31 cellular contexts compared by ENCODE assay signal in the genomic region with DNA sequence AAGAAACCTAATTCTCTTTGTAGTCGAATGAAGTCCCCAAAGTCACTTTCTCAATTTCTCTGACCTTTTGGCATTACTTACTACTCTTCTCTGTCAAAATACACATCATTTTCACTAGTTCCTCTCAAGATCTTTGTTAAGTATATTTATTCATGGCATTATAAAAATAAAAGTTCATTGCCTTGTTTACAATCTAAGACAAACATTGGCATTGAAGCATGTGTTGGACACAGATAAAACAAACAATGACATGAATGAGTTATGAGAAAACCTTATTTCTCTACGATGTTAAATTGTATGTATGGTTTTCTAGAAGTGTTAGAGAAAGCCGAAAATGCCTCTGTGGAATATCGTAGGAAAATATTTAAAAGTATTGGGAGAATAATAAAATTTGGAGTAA. TPM values are rescaled to one million over a fixed set of nuclear protein-coding genes. Genes with fewer than 3 reads are reported as not detected.
"Had no signal": no experiment of that assay in that cellular context is flagged by ENCODE, and none has a peak within 500 bp of the region (broad histone marks: within the 10 kb centered on the region; RNA-seq: fewer than 3 reads in every experiment).

No MANE protein-coding gene starts in this region.

- H3K4me3 ChIP-seq: ascending aorta, breast epithelium, cardiac muscle cell, esophagus muscularis mucosa, gastrocnemius medialis, heart left ventricle had no signal

- H3K27ac ChIP-seq: ascending aorta, breast epithelium, cardiac muscle cell, esophagus muscularis mucosa, foreskin keratinocyte, gastrocnemius medialis, heart left ventricle had no signal

- ATAC-seq: activated naive CD4-positive, alpha-beta T cell treated with anti-CD3 and anti-CD28 coated beads, Interleukin-2, amount 50 U/mL, for 72 hours; activated T-cell treated with anti-CD3 and anti-CD28 coated beads, Interleukin-2, amount 50 U/mL, for 72 hours; effector memory CD8-positive, alpha-beta T cell; foreskin keratinocyte; gastrocnemius medialis; heart left ventricle; WTC11 had no signal

- H3K4me1 ChIP-seq: ascending aorta, breast epithelium, esophagus muscularis mucosa, foreskin keratinocyte, gastrocnemius medialis, heart left ventricle had no signal

- H3K27me3 ChIP-seq: ascending aorta, breast epithelium, cardiac muscle cell, esophagus muscularis mucosa, foreskin keratinocyte, gastrocnemius medialis, heart left ventricle had no signal

- H3K36me3 ChIP-seq: ascending aorta, breast epithelium, cardiac muscle cell, esophagus muscularis mucosa, gastrocnemius medialis, heart left ventricle had no signal

- FAIRE-seq: colon had no signal

- DNase-seq: activated CD4-positive, alpha-beta memory T cell treated with anti-CD3 and anti-CD28 coated beads, Interleukin-2, amount 10 ng/mL, durations not matched to agents 7 days and 5 days; activated CD4-positive, alpha-beta T cell treated with anti-CD3 and anti-CD28 coated beads for 1 hour; activated CD4-positive, alpha-beta T cell treated with anti-CD3 and anti-CD28 coated beads for 4 hours; activated CD4-positive, alpha-beta T cell treated with anti-CD3 and anti-CD28 coated beads, Interleukin-2, amount 10 ng/mL, durations not matched to agents 7 days and 5 days; activated CD4-positive, alpha-beta T cell treated with anti-CD3 and anti-CD28 coated beads, Interleukin-2, amount 50 U/mL, for 4 hours; activated CD8-positive, alpha-beta memory T cell treated with anti-CD3 and anti-CD28 coated beads, Interleukin-2, amount 50 U/mL, for 48 hours; activated gamma-delta T cell; activated naive CD4-positive, alpha-beta T cell; activated naive CD4-positive, alpha-beta T cell treated with anti-CD3 and anti-CD28 coated beads, Interleukin-2, amount 10 ng/mL, durations not matched to agents 7 days and 5 days; activated naive CD8-positive, alpha-beta T cell treated with anti-CD3 and anti-CD28 coated beads, Interleukin-2, amount 10 ng/mL, durations not matched to agents 7 days and 5 days; activated T-cell treated with anti-CD3 and anti-CD28 coated beads for 4 hours; activated T-cell treated with anti-CD3 and anti-CD28 coated beads, Interleukin-2, amount 50 U/mL, for 24 hours; activated T-cell treated with anti-CD3 and anti-CD28 coated beads, Interleukin-2, amount 50 U/mL, for 72 hours; cortex of kidney; dermis blood vessel endothelial cell; effector CD4-positive, alpha-beta T cell; effector memory CD8-positive, alpha-beta T cell; erythroblast; foreskin keratinocyte; gastrocnemius medialis; glutamatergic neuron; heart left ventricle; T-helper 2 cell had no signal

- H3K9me3 ChIP-seq: ascending aorta, breast epithelium, esophagus muscularis mucosa, gastrocnemius medialis had no signal

RNA-seq across cellular contexts. Expression of a gene that starts 8.6 kb away (rescaled TPM):
- total RNA-seq: activated CD4-positive, alpha-beta memory T cell treated with anti-CD3 and anti-CD28 coated beads, Interleukin-2, amount 10 ng/mL, durations not matched to agents 7 days and 5 days; activated CD4-positive, alpha-beta T cell treated with anti-CD3 and anti-CD28 coated beads, Interleukin-2, amount 10 ng/mL, durations not matched to agents 7 days and 5 days; activated naive CD4-positive, alpha-beta T cell treated with anti-CD3 and anti-CD28 coated beads, Interleukin-2, amount 50 U/mL, for 72 hours; activated naive CD8-positive, alpha-beta T cell treated with anti-CD3 and anti-CD28 coated beads, Interleukin-2, amount 10 ng/mL, durations not matched to agents 7 days and 5 days; activated T-cell treated with anti-CD3 and anti-CD28 coated beads, Interleukin-2, amount 50 U/mL, for 72 hours; ascending aorta; breast epithelium; cardiac muscle cell; cerebellum; dermis blood vessel endothelial cell; esophagus muscularis mucosa; foreskin keratinocyte; gastrocnemius medialis; heart left ventricle; WTC11 had no signal
- polyA plus RNA-seq: cardiac muscle cell, foreskin keratinocyte, heart left ventricle had no signal

RNA-seq across cellular contexts. Expression of a gene that starts 13.6 kb away (rescaled TPM):
- total RNA-seq: activated CD4-positive, alpha-beta memory T cell treated with anti-CD3 and anti-CD28 coated beads, Interleukin-2, amount 10 ng/mL, durations not matched to agents 7 days and 5 days; activated CD4-positive, alpha-beta T cell treated with anti-CD3 and anti-CD28 coated beads, Interleukin-2, amount 10 ng/mL, durations not matched to agents 7 days and 5 days; activated naive CD4-positive, alpha-beta T cell treated with anti-CD3 and anti-CD28 coated beads, Interleukin-2, amount 50 U/mL, for 72 hours; activated naive CD8-positive, alpha-beta T cell treated with anti-CD3 and anti-CD28 coated beads, Interleukin-2, amount 10 ng/mL, durations not matched to agents 7 days and 5 days; activated T-cell treated with anti-CD3 and anti-CD28 coated beads, Interleukin-2, amount 50 U/mL, for 72 hours; ascending aorta; breast epithelium; cardiac muscle cell; cerebellum; dermis blood vessel endothelial cell; esophagus muscularis mucosa; foreskin keratinocyte; gastrocnemius medialis; heart left ventricle; WTC11 had no signal
- polyA plus RNA-seq: cardiac muscle cell, foreskin keratinocyte, heart left ventricle had no signal

RNA-seq across cellular contexts. Expression of a gene that starts 14.7 kb away (rescaled TPM):
- total RNA-seq: activated CD4-positive, alpha-beta memory T cell treated with anti-CD3 and anti-CD28 coated beads, Interleukin-2, amount 10 ng/mL, durations not matched to agents 7 days and 5 days; activated CD4-positive, alpha-beta T cell treated with anti-CD3 and anti-CD28 coated beads, Interleukin-2, amount 10 ng/mL, durations not matched to agents 7 days and 5 days; activated naive CD4-positive, alpha-beta T cell treated with anti-CD3 and anti-CD28 coated beads, Interleukin-2, amount 50 U/mL, for 72 hours; activated naive CD8-positive, alpha-beta T cell treated with anti-CD3 and anti-CD28 coated beads, Interleukin-2, amount 10 ng/mL, durations not matched to agents 7 days and 5 days; activated T-cell treated with anti-CD3 and anti-CD28 coated beads, Interleukin-2, amount 50 U/mL, for 72 hours; ascending aorta; breast epithelium; cardiac muscle cell; cerebellum; dermis blood vessel endothelial cell; esophagus muscularis mucosa; foreskin keratinocyte; gastrocnemius medialis; heart left ventricle; WTC11 had no signal
- polyA plus RNA-seq: cardiac muscle cell, foreskin keratinocyte, heart left ventricle had no signal

RNA-seq across cellular contexts. Expression of a gene that starts 22.8 kb away (rescaled TPM):
- total RNA-seq: activated CD4-positive, alpha-beta memory T cell treated with anti-CD3 and anti-CD28 coated beads, Interleukin-2, amount 10 ng/mL, durations not matched to agents 7 days and 5 days; activated CD4-positive, alpha-beta T cell treated with anti-CD3 and anti-CD28 coated beads, Interleukin-2, amount 10 ng/mL, durations not matched to agents 7 days and 5 days; activated naive CD4-positive, alpha-beta T cell treated with anti-CD3 and anti-CD28 coated beads, Interleukin-2, amount 50 U/mL, for 72 hours; activated naive CD8-positive, alpha-beta T cell treated with anti-CD3 and anti-CD28 coated beads, Interleukin-2, amount 10 ng/mL, durations not matched to agents 7 days and 5 days; activated T-cell treated with anti-CD3 and anti-CD28 coated beads, Interleukin-2, amount 50 U/mL, for 72 hours; ascending aorta; breast epithelium; cardiac muscle cell; cerebellum; dermis blood vessel endothelial cell; esophagus muscularis mucosa; foreskin keratinocyte; gastrocnemius medialis; heart left ventricle; WTC11 had no signal
- polyA plus RNA-seq: cardiac muscle cell, foreskin keratinocyte, heart left ventricle had no signal

RNA-seq across cellular contexts. Expression of a gene that starts 29.2 kb away (rescaled TPM):
- total RNA-seq: activated CD4-positive, alpha-beta memory T cell treated with anti-CD3 and anti-CD28 coated beads, Interleukin-2, amount 10 ng/mL, durations not matched to agents 7 days and 5 days; activated CD4-positive, alpha-beta T cell treated with anti-CD3 and anti-CD28 coated beads, Interleukin-2, amount 10 ng/mL, durations not matched to agents 7 days and 5 days; activated naive CD4-positive, alpha-beta T cell treated with anti-CD3 and anti-CD28 coated beads, Interleukin-2, amount 50 U/mL, for 72 hours; activated naive CD8-positive, alpha-beta T cell treated with anti-CD3 and anti-CD28 coated beads, Interleukin-2, amount 10 ng/mL, durations not matched to agents 7 days and 5 days; activated T-cell treated with anti-CD3 and anti-CD28 coated beads, Interleukin-2, amount 50 U/mL, for 72 hours; ascending aorta; breast epithelium; cardiac muscle cell; cerebellum; dermis blood vessel endothelial cell; esophagus muscularis mucosa; foreskin keratinocyte; gastrocnemius medialis; heart left ventricle; WTC11 had no signal
- polyA plus RNA-seq: cardiac muscle cell, foreskin keratinocyte, heart left ventricle had no signal
